ENCODE assay signal across 13 cellular contexts in the genomic region with DNA sequence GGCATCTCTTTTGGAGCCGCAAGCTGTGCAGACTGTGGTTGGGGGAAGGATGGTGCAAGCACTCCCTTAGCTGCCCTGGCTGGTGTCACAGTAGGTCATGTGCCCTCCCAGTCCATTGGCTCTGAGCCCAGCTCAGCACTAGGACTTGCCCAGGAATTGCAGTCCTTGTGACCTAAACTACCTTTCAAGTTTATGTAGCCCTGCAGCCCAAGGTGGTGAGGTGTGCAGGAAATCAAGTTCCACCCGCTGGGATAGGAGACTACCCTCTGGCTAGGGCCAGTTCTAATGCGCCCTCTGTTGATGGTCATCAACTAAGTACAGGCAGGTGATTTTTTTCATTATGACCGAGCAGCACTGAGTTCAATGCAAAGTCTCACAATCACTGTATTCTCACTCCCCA.
DNase-seq lines count a peak whose midpoint lies in the region; ATAC-seq and TF ChIP-seq lines count a peak whose summit lies in the region.
"Had no signal": no experiment of that assay in that cellular context is flagged by ENCODE, and none has a peak within 500 bp of the region (broad histone marks: within the 10 kb centered on the region; RNA-seq: fewer than 3 reads in every experiment).

No MANE protein-coding gene starts in this region.

- H3K36me3 ChIP-seq in body of pancreas (replicated peaks in 1 of 2; ENCODE audit: insufficient read depth in 1 of 2, low read depth in 2 of 2) (no peaks in the 10 kb centered on the region), mesendoderm (ENCODE audit: control insufficient read depth, insufficient read depth, low read length) (no peaks in the 10 kb centered on the region), trophoblast cell (ENCODE audit: control insufficient read depth in 1 of 2, insufficient read depth in 2 of 2, low read length in 2 of 2) (no peaks in the 10 kb centered on the region)
- H3K36me3 ChIP-seq: uterus had no signal

- H3K79me1 ChIP-seq in mesendoderm (ENCODE audit: low read length) (no peaks in the 10 kb centered on the region), trophoblast cell (ENCODE audit: low read length) (no peaks in the 10 kb centered on the region)

- H2AK5ac ChIP-seq in mesendoderm (ENCODE audit: low read length): no peak overlapping the region
- no peak overlapping the region for H2AK5ac ChIP-seq in trophoblast cell (ENCODE audit: low read length)

- no peak overlapping the region for H3K14ac ChIP-seq in trophoblast cell (ENCODE audit: low read length)

- H3K4ac ChIP-seq in mesendoderm (ENCODE audit: low read depth, low read length) (no peak overlapping the region), trophoblast cell (ENCODE audit: low read depth, low read length) (no peak overlapping the region)

- no peak overlapping the region for H2BK15ac ChIP-seq in mesendoderm (replicated peaks; ENCODE audit: low read depth)

- H3K27me3 ChIP-seq in body of pancreas: no peaks in the 10 kb centered on the region
- no peaks in the 10 kb centered on the region for H3K27me3 ChIP-seq in mesendoderm (ENCODE audit: insufficient read depth, low read length, poor library complexity)
- H3K27me3 ChIP-seq in trophoblast cell (ENCODE audit: insufficient read depth, low read length): no peaks in the 10 kb centered on the region
- H3K27me3 ChIP-seq: uterus had no signal

- CTCF ChIA-PET in HEK293T (lab: Yijun Ruan, JAX): no interaction called here

- H3K79me2 ChIP-seq in mesendoderm (ENCODE audit: control insufficient read depth, insufficient read depth, low read length) (no peaks in the 10 kb centered on the region), trophoblast cell (ENCODE audit: control insufficient read depth, insufficient read depth, low read length, poor library complexity) (no peaks in the 10 kb centered on the region)

- H3K4me3 ChIP-seq in body of pancreas (no peak overlapping the region), mesendoderm (ENCODE audit: low read length) (no peak overlapping the region), trophoblast cell (ENCODE audit: low read depth, low read length) (no peak overlapping the region)
- H3K4me3 ChIP-seq: uterus had no signal

- no peak overlapping the region for H4K8ac ChIP-seq in mesendoderm (ENCODE audit: low read depth, low read length)
- no peak overlapping the region for H4K8ac ChIP-seq in trophoblast cell (ENCODE audit: low read depth, low read length)

- no peak overlapping the region for H3K18ac ChIP-seq in mesendoderm (ENCODE audit: low read length)
- no peak overlapping the region for H3K18ac ChIP-seq in trophoblast cell (ENCODE audit: low read length)

- WGBS in body of pancreas, 2 donors: 29 to 41% methylated on average over 3 to 4 of the region's 4 CpGs
- no CpG with 5 or more reads among the region's 4 CpGs for WGBS in mesendoderm (ENCODE audit: extremely low coverage, insufficient coverage, low lambda C conversion rate)
- WGBS in trophoblast cell (ENCODE audit: extremely low coverage, insufficient coverage, insufficient read length): no CpG with 5 or more reads among the region's 4 CpGs

- H3K27ac ChIP-seq in body of pancreas (no peak overlapping the region), mesendoderm (ENCODE audit: low read depth, low read length) (no peak overlapping the region), trophoblast cell (ENCODE audit: low read depth, low read length) (no peak overlapping the region)
- H3K27ac ChIP-seq: uterus had no signal

- TF ChIP-seq CTCF in body of pancreas (IDR thresholded peaks at IDR 0.05): peak in 2 of 7 experiments; percentile 2 to 16

- H3K4me2 ChIP-seq in mesendoderm (ENCODE audit: low read length) (no peak overlapping the region), trophoblast cell (ENCODE audit: low read length) (no peak overlapping the region)

- ATAC-seq in body of pancreas: peak; percentile 35
- ATAC-seq in GM18519 (IDR thresholded peaks at IDR 0.05; ENCODE audit: low FRiP score, unreplicated experiment): no peak

- H2BK5ac ChIP-seq in mesendoderm (ENCODE audit: low read length) (no peak overlapping the region), trophoblast cell (ENCODE audit: low read depth, low read length, poor library complexity) (no peak overlapping the region)

- H4K12ac ChIP-seq in trophoblast cell (ENCODE audit: low read depth, low read length): no peak overlapping the region

- H3K9ac ChIP-seq in mesendoderm (ENCODE audit: low read length) (no peak overlapping the region), trophoblast cell (ENCODE audit: low read length) (no peak overlapping the region)

- TF ChIP-seq POLR2A in body of pancreas (IDR thresholded peaks at IDR 0.05): no peak

- H2BK12ac ChIP-seq in trophoblast cell (ENCODE audit: low read length): no peak overlapping the region

- no peak overlapping the region for H4K91ac ChIP-seq in trophoblast cell (ENCODE audit: low read depth, low read length)

- intact Hi-C loops in body of pancreas (cut with DNase I): no loop called here

- H2AFZ ChIP-seq in trophoblast cell (ENCODE audit: insufficient read depth, low read length, poor library complexity): no peak overlapping the region

- no peak overlapping the region for H3K23ac ChIP-seq in mesendoderm (ENCODE audit: low read length)
- H3K23ac ChIP-seq in trophoblast cell (ENCODE audit: low read length): no peak overlapping the region

- H3K9me3 ChIP-seq in body of pancreas (no peaks in the 10 kb centered on the region), trophoblast cell (ENCODE audit: insufficient read depth, low read depth, low read length) (no peaks in the 10 kb centered on the region)
- H3K9me3 ChIP-seq: uterus had no signal

- no peak overlapping the region for H4K5ac ChIP-seq in mesendoderm (ENCODE audit: low read length)

- no peak overlapping the region for H3K56ac ChIP-seq in mesendoderm (ENCODE audit: low read length)

- no peaks in the 10 kb centered on the region for H3K4me1 ChIP-seq in body of pancreas
- no peaks in the 10 kb centered on the region for H3K4me1 ChIP-seq in mesendoderm (ENCODE audit: control insufficient read depth, low read depth, low read length)
- no peaks in the 10 kb centered on the region for H3K4me1 ChIP-seq in trophoblast cell (ENCODE audit: control insufficient read depth in 1 of 2, insufficient read depth in 2 of 2, low read length in 2 of 2)
- H3K4me1 ChIP-seq: uterus had no signal

- H2BK120ac ChIP-seq in mesendoderm (ENCODE audit: low read depth, low read length) (no peak overlapping the region), trophoblast cell (ENCODE audit: insufficient read depth, low read length, poor library complexity) (no peak overlapping the region)

- DNase-seq in DMS53 (lab: John Stamatoyannopoulos, UW): peak; percentile 72
- peak; percentile 0 for DNase-seq in HT1080 (ENCODE audit: low read depth)
- DNase-seq in body of pancreas: peak; percentile 2 to 36 (median 14)
- peak; percentile 70 for DNase-seq in mesendoderm
- DNase-seq in HEK293T (ENCODE audit: extremely low spot score): no peak
- no peak for DNase-seq in trophoblast cell
- DNase-seq: activated CD4-positive, alpha-beta memory T cell treated with anti-CD3 and anti-CD28 coated beads, Interleukin-2, amount 10 ng/mL, durations not matched to agents 7 days and 5 days; anterior cingulate cortex; CD4-positive, alpha-beta memory T cell; GF-D8; stimulated activated naive CD4-positive, alpha-beta T cell; uterus had no signal

- POLR2A ChIA-PET in HEK293T (lab: Yijun Ruan, JAX): no interaction called here

TF ChIP-seq in HEK293T, 16 proteins besides CTCF, POLR2A, EP300 and RAD21:
- TF ChIP-seq L3MBTL2 (conservative IDR thresholded peaks at IDR 0.05) (no peak), ELF4 (IDR thresholded peaks at IDR 0.05) (no peak), FOXK2 (IDR thresholded peaks at IDR 0.05) (no peak), ZNF384 (IDR thresholded peaks at IDR 0.05) (no peak), TARDBP (IDR thresholded peaks at IDR 0.05) (no peak), SUZ12 (IDR thresholded peaks at IDR 0.05) (no peak), SP1 (IDR thresholded peaks at IDR 0.05) (no peak), NFRKB (IDR thresholded peaks at IDR 0.05) (no peak), BHLHE40 (IDR thresholded peaks at IDR 0.05; ENCODE audit: borderline replicate concordance) (no peak), FOXA1 (IDR thresholded peaks at IDR 0.05) (no peak), FOXM1 (IDR thresholded peaks at IDR 0.05; ENCODE audit: borderline replicate concordance) (no peak), ARNT (IDR thresholded peaks at IDR 0.05) (no peak), HDGF (IDR thresholded peaks at IDR 0.05; ENCODE audit: borderline replicate concordance) (no peak), CTBP1 (IDR thresholded peaks at IDR 0.05; ENCODE audit: borderline replicate concordance) (no peak), LEF1 (IDR thresholded peaks at IDR 0.05; ENCODE audit: borderline replicate concordance) (no peak)

Comparison
In these comparisons a context has a peak if more than half of its experiments do, and no peak if none do; other contexts are left out.
1. DNase-seq: peak in DMS53 (single experiment), HT1080 (single experiment), body of pancreas (4 of 4) and mesendoderm (single experiment); none in HEK293T (single experiment) and trophoblast cell (0 of 2).